22 cellular contexts compared by ENCODE assay signal in the genomic region with DNA sequence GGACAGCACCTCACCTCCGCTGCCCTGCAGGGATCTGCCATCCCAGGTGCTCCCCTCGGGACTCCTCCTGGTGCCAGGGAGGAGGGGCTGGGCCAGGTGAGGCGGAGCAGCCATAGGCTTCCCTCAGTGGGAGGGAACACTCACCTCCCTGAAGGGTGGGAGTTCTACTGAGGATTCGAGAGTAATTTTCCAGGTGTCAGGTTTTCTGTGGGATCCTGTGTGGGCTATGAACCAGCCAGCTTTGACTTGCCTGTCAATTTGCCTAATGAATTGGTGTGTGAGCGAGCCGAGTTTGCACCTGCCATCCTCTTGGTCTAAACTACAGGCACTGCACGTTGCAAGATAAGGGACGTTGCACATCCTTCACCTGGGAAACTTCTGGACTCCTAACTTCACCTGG.
"Had no signal": no experiment of that assay in that cellular context is flagged by ENCODE, and none has a peak within 500 bp of the region (broad histone marks: within the 10 kb centered on the region; RNA-seq: fewer than 3 reads in every experiment).

No MANE protein-coding gene starts in this region.

- H3K27ac ChIP-seq: HL-60, KMS-11, RWPE1, SJSA1, SK-N-MC had no signal

- DNase-seq: Kasumi-1; MM.1S; NCI-H1092 treated with DMSO at 0.1 percent for 48 hours; NCI-H1417 treated with DMSO at 0.1 percent for 48 hours; NCI-H146; NCI-H1694 treated with DMSO at 0.1 percent for 48 hours; NCI-H1930; NCI-H2081; NCI-H226; NCI-H446; NCI-H510A; NCI-H524 treated with DMSO at 0.1 percent for 48 hours; NCI-H748 treated with DMSO at 0.1 percent for 48 hours; NK-92 treated with Interleukin-12 subunit alpha and Interleukin-12 subunit beta, amount 100 ng/mL, for 24 hours; PC-3; SHP77 treated with DMSO at 0.1 percent for 48 hours had no signal

- H3K9ac ChIP-seq: KMS-11 had no signal

- H3K36me3 ChIP-seq: SJSA1 had no signal

- H3K4me3 ChIP-seq: K562, SJSA1, SK-N-MC had no signal

- H3K4me2 ChIP-seq: KMS-11 had no signal
